8 cellular contexts compared by ENCODE assay signal in the genomic region with DNA sequence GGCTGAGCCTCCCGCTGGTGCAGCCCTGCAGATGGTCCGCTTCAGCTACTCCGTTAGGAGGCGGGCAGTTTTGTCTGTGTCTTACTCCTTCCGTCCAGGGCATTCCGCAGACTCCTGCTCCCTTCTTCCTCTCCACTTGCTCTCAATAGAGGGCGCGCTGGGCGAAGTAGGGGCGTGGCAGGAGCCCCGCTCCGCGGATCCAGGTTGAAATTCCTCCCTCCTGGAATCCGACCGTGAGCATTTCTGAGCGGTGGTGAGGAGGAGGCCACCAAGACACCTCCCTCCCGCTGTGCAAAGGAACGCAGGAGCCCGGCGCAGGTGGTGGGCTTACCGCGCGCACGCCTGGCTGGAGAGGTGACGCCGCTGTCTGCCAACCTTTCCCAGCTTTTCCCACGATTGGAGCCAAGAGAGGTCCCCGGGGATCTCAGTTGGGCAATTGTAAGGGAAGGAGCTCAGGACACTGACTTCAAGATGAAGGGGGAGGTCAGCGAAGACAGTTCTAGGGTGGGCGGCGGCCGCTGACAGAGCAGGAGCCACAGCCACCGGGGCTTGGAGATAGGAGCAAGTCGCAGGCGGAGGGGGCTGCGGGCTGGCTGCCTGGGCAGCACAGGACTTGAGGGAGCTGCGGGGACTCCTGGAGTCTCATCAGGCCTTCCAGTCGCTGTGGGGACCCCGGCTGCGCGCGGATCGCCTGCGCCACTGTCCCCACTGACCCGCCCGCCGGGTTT.
DNase-seq lines count a peak whose midpoint lies in the region; ATAC-seq and TF ChIP-seq lines count a peak whose summit lies in the region.

No MANE protein-coding gene starts in this region.

- H4K20me1 ChIP-seq in GM23338 (replicated peaks; ENCODE audit: insufficient read depth): no peaks in the 10 kb centered on the region; the same call in 1 of the 2 replicates

- DNase-seq in DMS53 treated with DMSO at 0.1 percent for 48 hours (lab: John Stamatoyannopoulos, UW; ENCODE audit: unreplicated experiment) (peak; percentile 13), GM23338 (ENCODE audit: low spot score) (peak; percentile 97), OCI-M1 (lab: John Stamatoyannopoulos, UW) (peak; percentile 57), fibroblast of peridontal ligament (ENCODE audit: extremely low read depth) (peak; percentile 64), nephron progenitor cell (peak; percentile 90), NCI-H2029 treated with DMSO at 0.1 percent for 48 hours (lab: John Stamatoyannopoulos, UW) (no peak)
- no peak for DNase-seq in activated naive CD4-positive, alpha-beta T cell treated with anti-CD3 and anti-CD28 coated beads, Interleukin-2, amount 50 U/mL, for 16 hours

- H3K27ac Mint-ChIP-seq in GM23338 (no peak overlapping the region), nephron progenitor cell (peak overlapping the region; percentile 33)

- TF ChIP-seq CTCF in GM23338 (conservative IDR thresholded peaks at IDR 0.05; ENCODE audit: low read depth in 2 of 2) (peak; percentile 60 to 81), nephron progenitor cell (IDR thresholded peaks at IDR 0.05) (peak; percentile 49)

- H3K9me3 Mint-ChIP-seq in GM23338: no peaks in the 10 kb centered on the region
- no peaks in the 10 kb centered on the region for H3K9me3 Mint-ChIP-seq in nephron progenitor cell

- H3F3A ChIP-seq in GM23338 (replicated peaks; ENCODE audit: low read depth): no peaks in the 10 kb centered on the region

- H3K27me3 ChIP-seq in GM23338 (ENCODE audit: insufficient read depth): peaks cover 15% of the 10 kb centered on the region

- peaks cover 3% of the 10 kb centered on the region; the same call in 1 of the 2 replicates for H3K9me2 ChIP-seq in GM23338 (ENCODE audit: insufficient read depth)

- H3K36me3 ChIP-seq in GM23338 (ENCODE audit: insufficient read depth): no peaks in the 10 kb centered on the region

- peak overlapping the region; percentile 95 for H2AFZ ChIP-seq in GM23338

- peak overlapping the region; percentile 69 for H3K4me3 ChIP-seq in GM23338

- H3K4me3 Mint-ChIP-seq in GM23338 (peak overlapping the region; percentile 81), nephron progenitor cell (peak overlapping the region; percentile 91)

- ATAC-seq in GM23338 (peak; percentile 98), HG02571 (IDR thresholded peaks at IDR 0.05; ENCODE audit: unreplicated experiment) (no peak)

- H3K36me3 Mint-ChIP-seq in GM23338 (ENCODE audit: low read depth): no peaks in the 10 kb centered on the region
- H3K36me3 Mint-ChIP-seq in nephron progenitor cell (ENCODE audit: low read depth): no peaks in the 10 kb centered on the region

- H3K27me3 Mint-ChIP-seq in GM23338 (ENCODE audit: insufficient read depth, low read depth, poor library complexity) (peaks cover 8% of the 10 kb centered on the region), nephron progenitor cell (ENCODE audit: low read depth, poor library complexity) (peaks cover 19% of the 10 kb centered on the region)

- H3K4me1 ChIP-seq in GM23338 (ENCODE audit: insufficient read depth): no peaks in the 10 kb centered on the region; the same call in 1 of the 2 replicates

- H3K4me1 Mint-ChIP-seq in GM23338 (peaks cover 6% of the 10 kb centered on the region; the same call in 2 of the 3 replicates), nephron progenitor cell (peaks cover 9% of the 10 kb centered on the region)

- H3K4me2 ChIP-seq in GM23338: peak overlapping the region; percentile 79

- H3K27ac ChIP-seq in GM23338 (ENCODE audit: low read depth): no peak overlapping the region

- no peaks in the 10 kb centered on the region for H3K79me2 ChIP-seq in GM23338 (replicated peaks; ENCODE audit: insufficient read depth)

TF ChIP-seq in GM23338, 12 proteins besides CTCF, POLR2A, EP300 and RAD21 (continues in another document):
- TF ChIP-seq, protein P1, sequence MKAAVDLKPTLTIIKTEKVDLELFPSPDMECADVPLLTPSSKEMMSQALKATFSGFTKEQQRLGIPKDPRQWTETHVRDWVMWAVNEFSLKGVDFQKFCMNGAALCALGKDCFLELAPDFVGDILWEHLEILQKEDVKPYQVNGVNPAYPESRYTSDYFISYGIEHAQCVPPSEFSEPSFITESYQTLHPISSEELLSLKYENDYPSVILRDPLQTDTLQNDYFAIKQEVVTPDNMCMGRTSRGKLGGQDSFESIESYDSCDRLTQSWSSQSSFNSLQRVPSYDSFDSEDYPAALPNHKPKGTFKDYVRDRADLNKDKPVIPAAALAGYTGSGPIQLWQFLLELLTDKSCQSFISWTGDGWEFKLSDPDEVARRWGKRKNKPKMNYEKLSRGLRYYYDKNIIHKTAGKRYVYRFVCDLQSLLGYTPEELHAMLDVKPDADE (IDR thresholded peaks at IDR 0.05): no peak
- no peak for TF ChIP-seq ZNF114 (CRISPR knock-in tag; IDR thresholded peaks at IDR 0.05)
- no peak for TF ChIP-seq EZH2 (IDR thresholded peaks at IDR 0.05; ENCODE audit: low read depth, unreplicated experiment)
- TF ChIP-seq NANOG (IDR thresholded peaks at IDR 0.05; ENCODE audit: borderline replicate concordance): no peak
- TF ChIP-seq JUNB (IDR thresholded peaks at IDR 0.05; ENCODE audit: unreplicated experiment): no peak
- TF ChIP-seq POLR2AphosphoS5 (IDR thresholded peaks at IDR 0.05; ENCODE audit: low read depth): no peak
- TF ChIP-seq ZNF331 (CRISPR knock-in tag; IDR thresholded peaks at IDR 0.05; ENCODE audit: low read depth): no peak
- TF ChIP-seq, protein P2, sequence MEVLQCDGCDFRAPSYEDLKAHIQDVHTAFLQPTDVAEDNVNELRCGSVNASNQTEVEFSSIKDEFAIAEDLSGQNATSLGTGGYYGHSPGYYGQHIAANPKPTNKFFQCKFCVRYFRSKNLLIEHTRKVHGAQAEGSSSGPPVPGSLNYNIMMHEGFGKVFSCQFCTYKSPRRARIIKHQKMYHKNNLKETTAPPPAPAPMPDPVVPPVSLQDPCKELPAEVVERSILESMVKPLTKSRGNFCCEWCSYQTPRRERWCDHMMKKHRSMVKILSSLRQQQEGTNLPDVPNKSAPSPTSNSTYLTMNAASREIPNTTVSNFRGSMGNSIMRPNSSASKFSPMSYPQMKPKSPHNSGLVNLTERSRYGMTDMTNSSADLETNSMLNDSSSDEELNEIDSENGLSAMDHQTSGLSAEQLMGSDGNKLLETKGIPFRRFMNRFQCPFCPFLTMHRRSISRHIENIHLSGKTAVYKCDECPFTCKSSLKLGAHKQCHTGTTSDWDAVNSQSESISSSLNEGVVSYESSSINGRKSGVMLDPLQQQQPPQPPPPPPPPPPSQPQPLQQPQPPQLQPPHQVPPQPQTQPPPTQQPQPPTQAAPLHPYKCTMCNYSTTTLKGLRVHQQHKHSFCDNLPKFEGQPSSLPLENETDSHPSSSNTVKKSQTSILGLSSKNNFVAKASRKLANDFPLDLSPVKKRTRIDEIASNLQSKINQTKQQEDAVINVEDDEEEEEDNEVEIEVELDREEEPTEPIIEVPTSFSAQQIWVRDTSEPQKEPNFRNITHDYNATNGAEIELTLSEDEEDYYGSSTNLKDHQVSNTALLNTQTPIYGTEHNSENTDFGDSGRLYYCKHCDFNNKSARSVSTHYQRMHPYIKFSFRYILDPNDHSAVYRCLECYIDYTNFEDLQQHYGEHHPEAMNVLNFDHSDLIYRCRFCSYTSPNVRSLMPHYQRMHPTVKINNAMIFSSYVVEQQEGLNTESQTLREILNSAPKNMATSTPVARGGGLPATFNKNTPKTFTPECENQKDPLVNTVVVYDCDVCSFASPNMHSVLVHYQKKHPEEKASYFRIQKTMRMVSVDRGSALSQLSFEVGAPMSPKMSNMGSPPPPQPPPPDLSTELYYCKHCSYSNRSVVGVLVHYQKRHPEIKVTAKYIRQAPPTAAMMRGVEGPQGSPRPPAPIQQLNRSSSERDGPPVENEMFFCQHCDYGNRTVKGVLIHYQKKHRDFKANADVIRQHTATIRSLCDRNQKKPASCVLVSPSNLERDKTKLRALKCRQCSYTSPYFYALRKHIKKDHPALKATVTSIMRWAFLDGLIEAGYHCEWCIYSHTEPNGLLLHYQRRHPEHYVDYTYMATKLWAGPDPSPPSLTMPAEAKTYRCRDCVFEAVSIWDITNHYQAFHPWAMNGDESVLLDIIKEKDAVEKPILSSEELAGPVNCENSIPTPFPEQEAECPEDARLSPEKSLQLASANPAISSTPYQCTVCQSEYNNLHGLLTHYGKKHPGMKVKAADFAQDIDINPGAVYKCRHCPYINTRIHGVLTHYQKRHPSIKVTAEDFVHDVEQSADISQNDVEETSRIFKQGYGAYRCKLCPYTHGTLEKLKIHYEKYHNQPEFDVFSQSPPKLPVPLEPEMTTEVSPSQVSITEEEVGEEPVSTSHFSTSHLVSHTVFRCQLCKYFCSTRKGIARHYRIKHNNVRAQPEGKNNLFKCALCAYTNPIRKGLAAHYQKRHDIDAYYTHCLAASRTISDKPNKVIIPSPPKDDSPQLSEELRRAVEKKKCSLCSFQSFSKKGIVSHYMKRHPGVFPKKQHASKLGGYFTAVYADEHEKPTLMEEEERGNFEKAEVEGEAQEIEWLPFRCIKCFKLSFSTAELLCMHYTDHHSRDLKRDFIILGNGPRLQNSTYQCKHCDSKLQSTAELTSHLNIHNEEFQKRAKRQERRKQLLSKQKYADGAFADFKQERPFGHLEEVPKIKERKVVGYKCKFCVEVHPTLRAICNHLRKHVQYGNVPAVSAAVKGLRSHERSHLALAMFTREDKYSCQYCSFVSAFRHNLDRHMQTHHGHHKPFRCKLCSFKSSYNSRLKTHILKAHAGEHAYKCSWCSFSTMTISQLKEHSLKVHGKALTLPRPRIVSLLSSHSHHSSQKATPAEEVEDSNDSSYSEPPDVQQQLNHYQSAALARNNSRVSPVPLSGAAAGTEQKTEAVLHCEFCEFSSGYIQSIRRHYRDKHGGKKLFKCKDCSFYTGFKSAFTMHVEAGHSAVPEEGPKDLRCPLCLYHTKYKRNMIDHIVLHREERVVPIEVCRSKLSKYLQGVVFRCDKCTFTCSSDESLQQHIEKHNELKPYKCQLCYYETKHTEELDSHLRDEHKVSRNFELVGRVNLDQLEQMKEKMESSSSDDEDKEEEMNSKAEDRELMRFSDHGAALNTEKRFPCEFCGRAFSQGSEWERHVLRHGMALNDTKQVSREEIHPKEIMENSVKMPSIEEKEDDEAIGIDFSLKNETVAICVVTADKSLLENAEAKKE (CRISPR knock-in tag; IDR thresholded peaks at IDR 0.05): no peak

Comparison
In these comparisons a context has a peak if more than half of its experiments do, and no peak if none do; other contexts are left out.
1. DNase-seq: peak in DMS53 treated with DMSO at 0.1 percent for 48 hours (single experiment), GM23338 (single experiment), OCI-M1 (single experiment), fibroblast of peridontal ligament (single experiment) and nephron progenitor cell (single experiment); none in NCI-H2029 treated with DMSO at 0.1 percent for 48 hours (single experiment) and activated naive CD4-positive, alpha-beta T cell treated with anti-CD3 and anti-CD28 coated beads, Interleukin-2, amount 50 U/mL, for 16 hours (single experiment).